Comparison of ENCODE assay signal across 8 cellular contexts in the genomic region with DNA sequence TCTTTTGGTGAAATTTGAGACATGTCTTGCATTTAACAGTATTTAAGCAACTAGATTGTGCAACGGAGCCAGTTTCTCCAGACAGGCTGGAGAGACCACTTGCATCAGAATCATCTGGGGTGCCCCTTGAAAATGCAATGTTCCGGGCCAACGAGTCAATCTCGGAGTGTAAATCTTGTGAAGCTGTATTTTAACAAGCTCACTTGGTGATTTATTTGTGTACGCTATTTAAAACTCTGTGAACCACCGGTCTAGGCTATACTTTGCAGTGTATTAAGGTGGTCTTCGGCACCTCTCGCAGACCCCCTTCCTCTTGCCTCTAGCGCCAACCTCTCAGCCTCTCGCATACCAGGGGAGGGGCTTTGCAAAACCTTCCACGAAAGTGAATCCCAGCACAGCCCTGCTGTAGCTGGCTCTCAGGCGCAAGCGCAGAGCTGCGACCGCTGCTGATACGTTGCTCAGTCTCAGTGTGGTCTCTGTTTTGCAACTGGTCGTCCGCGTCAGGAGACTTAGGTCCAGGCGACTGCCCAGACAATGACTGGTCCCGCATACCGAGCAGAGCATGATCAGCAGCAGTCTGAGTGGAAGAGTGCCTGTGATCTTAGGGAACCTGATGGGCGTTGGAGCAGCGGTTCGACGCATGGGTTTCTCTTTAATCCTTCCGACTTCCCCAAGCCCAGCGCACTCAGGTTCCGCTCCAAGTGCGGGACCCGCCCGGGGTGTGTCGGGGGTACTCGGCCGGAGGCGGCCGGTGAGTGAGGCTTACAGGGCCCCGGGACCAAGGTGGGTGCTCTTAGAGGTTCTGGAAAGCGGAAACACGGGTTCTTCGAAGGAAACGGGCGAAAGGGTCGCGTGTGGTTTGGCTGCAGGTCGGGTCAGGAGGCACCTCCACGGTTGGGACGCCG. TPM values are rescaled to one million over a fixed set of nuclear protein-coding genes. Genes with fewer than 3 reads are reported as not detected.
DNase-seq lines count a peak whose midpoint lies in the region; ATAC-seq and TF ChIP-seq lines count a peak whose summit lies in the region.

A gene (plus strand): TSS at position 467 of the 905 bp plus-strand sequence. CDS start 11,612 bp downstream, outside the sequence.

- POLR2A ChIA-PET in activated naive CD8-positive, alpha-beta T cell treated with anti-CD3 and anti-CD28 coated beads, Interleukin-2, amount 10 ng/mL, durations not matched to agents 7 days and 5 days (lab: Charles Lee) = interaction anchor here (0.6 to 1.4 kb wide), 6 partner anchors 14 to 351 kb away, joined by 3 to 10 read pairs (median 4); a partner anchor contains a TSS

- H3K9me3 ChIP-seq in parathyroid adenoma (ENCODE audit: control insufficient read depth, low read length) (no peaks in the 10 kb centered on the region), tibial nerve (peaks cover 0 to under 1% (median 0%) of the 10 kb centered on the region in 4 donors)

- peak within 1 kb of the TSS; percentile 81 for H3K4me3 ChIP-seq in parathyroid adenoma (ENCODE audit: low read depth, low read length)
- peak within 1 kb of the TSS; percentile 50 to 73 (median 62) for H3K4me3 ChIP-seq in tibial nerve

- H3K27ac ChIP-seq in parathyroid adenoma = peak within 1 kb of the TSS; percentile 55
- H3K27ac ChIP-seq in tibial nerve = peak within 1 kb of the TSS; percentile 14 to 82 (median 76)

- intact Hi-C loops in Right ventricle myocardium superior (cut with DNase I) = no loop called here

- DNase-seq in GDM1 (lab: John Stamatoyannopoulos, UW) (peak; percentile 71), H4 (ENCODE audit: low spot score) (peak; percentile 79), LoVo (ENCODE audit: low spot score) (peak; percentile 84), Right ventricle myocardium superior (peak; percentile 85), tibial nerve (ENCODE audit: low spot score in 2 of 2) (peak; percentile 30 to 34)
- peak; percentile 79 for DNase-seq in activated naive CD8-positive, alpha-beta T cell treated with anti-CD3 and anti-CD28 coated beads, Interleukin-2, amount 10 ng/mL, durations not matched to agents 7 days and 5 days

- H3K4me2 ChIP-seq in parathyroid adenoma (ENCODE audit: low read length) = peak within 1 kb of the TSS; percentile 96

- ATAC-seq in SK-N-SH treated with all-trans-retinoic acid at 6 μM for 48 hours (peak; percentile 98), Right ventricle myocardium superior (ENCODE audit: poor library complexity) (peak; percentile 98)
- ATAC-seq in activated naive CD8-positive, alpha-beta T cell treated with anti-CD3 and anti-CD28 coated beads, Interleukin-2, amount 10 ng/mL, durations not matched to agents 7 days and 5 days (ENCODE audit: low read depth) = peak; percentile 89

- H3K4me1 Mint-ChIP-seq in activated naive CD8-positive, alpha-beta T cell treated with anti-CD3 and anti-CD28 coated beads, Interleukin-2, amount 10 ng/mL, durations not matched to agents 7 days and 5 days = peaks cover 9% of the 10 kb centered on the region

- H3K27me3 ChIP-seq in parathyroid adenoma (ENCODE audit: control insufficient read depth, insufficient read depth, low read length) (no peaks in the 10 kb centered on the region), tibial nerve (no peaks in the 10 kb centered on the region)

- H3K4me1 ChIP-seq in parathyroid adenoma (peaks cover 6% of the 10 kb centered on the region), tibial nerve (peaks cover 0 to 18% (median 4%) of the 10 kb centered on the region in 4 donors)

- peak within 1 kb of the TSS; percentile 90 for H3K4me3 Mint-ChIP-seq in activated naive CD8-positive, alpha-beta T cell treated with anti-CD3 and anti-CD28 coated beads, Interleukin-2, amount 10 ng/mL, durations not matched to agents 7 days and 5 days

- peak within 1 kb of the TSS; percentile 94 for H3K27ac Mint-ChIP-seq in activated naive CD8-positive, alpha-beta T cell treated with anti-CD3 and anti-CD28 coated beads, Interleukin-2, amount 10 ng/mL, durations not matched to agents 7 days and 5 days

- WGBS in tibial nerve, 2 donors = 0 to 1% methylated on average over 13 to 35 of the region's 49 CpGs

- peaks cover 6% of the 10 kb centered on the region for H3K27me3 Mint-ChIP-seq in activated naive CD8-positive, alpha-beta T cell treated with anti-CD3 and anti-CD28 coated beads, Interleukin-2, amount 10 ng/mL, durations not matched to agents 7 days and 5 days

- H3K36me3 Mint-ChIP-seq in activated naive CD8-positive, alpha-beta T cell treated with anti-CD3 and anti-CD28 coated beads, Interleukin-2, amount 10 ng/mL, durations not matched to agents 7 days and 5 days = peaks cover 11% of the 10 kb centered on the region

- peak within 1 kb of the TSS; percentile 49 for H3K9ac ChIP-seq in parathyroid adenoma

- H2AFZ ChIP-seq in parathyroid adenoma = peak within 1 kb of the TSS; percentile 89

- H3K79me2 ChIP-seq in parathyroid adenoma = no peaks in the 10 kb centered on the region

- peak in 1 of 2 donors; percentile 65 for TF ChIP-seq EP300 in tibial nerve (IDR thresholded peaks at IDR 0.05)

- TF ChIP-seq CTCF in parathyroid adenoma (IDR thresholded peaks at IDR 0.05) (no peak), tibial nerve (IDR thresholded peaks at IDR 0.05) (no peak)

- peak in 1 of 2 donors; percentile 5 for TF ChIP-seq POLR2A in tibial nerve (IDR thresholded peaks at IDR 0.05)

- no peaks in the 10 kb centered on the region for H3K36me3 ChIP-seq in parathyroid adenoma (ENCODE audit: control insufficient read depth, insufficient read depth, low read length)
- H3K36me3 ChIP-seq in tibial nerve = peaks cover 0 to 4% (median 0%) of the 10 kb centered on the region in 3 donors

- peaks cover 9% of the 10 kb centered on the region for H3K9me3 Mint-ChIP-seq in activated naive CD8-positive, alpha-beta T cell treated with anti-CD3 and anti-CD28 coated beads, Interleukin-2, amount 10 ng/mL, durations not matched to agents 7 days and 5 days

TF ChIP-seq in SK-N-SH treated with all-trans-retinoic acid at 6 μM for 48 hours, 23 proteins besides CTCF, POLR2A, EP300 and RAD21:
- 0 out of 2 replicates have a peak, but pooled peaks have one; percentile 57 for TF ChIP-seq ZFP3 (CRISPR knock-in tag; IDR thresholded peaks at IDR 0.05)
- peak; percentile 71; the same call in 1 of the 2 replicates for TF ChIP-seq CSDC2 (CRISPR knock-in tag; IDR thresholded peaks at IDR 0.05)
- TF ChIP-seq ZNF8 (CRISPR knock-in tag; IDR thresholded peaks at IDR 0.05) = 0 out of 2 replicates have a peak, but pooled peaks have one; percentile 12
- TF ChIP-seq BACH2 (CRISPR knock-in tag; IDR thresholded peaks at IDR 0.05; ENCODE audit: borderline replicate concordance) = no peak
- peak; percentile 74; the same call in 1 of the 2 replicates for TF ChIP-seq SNAI2 (CRISPR knock-in tag; IDR thresholded peaks at IDR 0.05)
- TF ChIP-seq, protein P1, sequence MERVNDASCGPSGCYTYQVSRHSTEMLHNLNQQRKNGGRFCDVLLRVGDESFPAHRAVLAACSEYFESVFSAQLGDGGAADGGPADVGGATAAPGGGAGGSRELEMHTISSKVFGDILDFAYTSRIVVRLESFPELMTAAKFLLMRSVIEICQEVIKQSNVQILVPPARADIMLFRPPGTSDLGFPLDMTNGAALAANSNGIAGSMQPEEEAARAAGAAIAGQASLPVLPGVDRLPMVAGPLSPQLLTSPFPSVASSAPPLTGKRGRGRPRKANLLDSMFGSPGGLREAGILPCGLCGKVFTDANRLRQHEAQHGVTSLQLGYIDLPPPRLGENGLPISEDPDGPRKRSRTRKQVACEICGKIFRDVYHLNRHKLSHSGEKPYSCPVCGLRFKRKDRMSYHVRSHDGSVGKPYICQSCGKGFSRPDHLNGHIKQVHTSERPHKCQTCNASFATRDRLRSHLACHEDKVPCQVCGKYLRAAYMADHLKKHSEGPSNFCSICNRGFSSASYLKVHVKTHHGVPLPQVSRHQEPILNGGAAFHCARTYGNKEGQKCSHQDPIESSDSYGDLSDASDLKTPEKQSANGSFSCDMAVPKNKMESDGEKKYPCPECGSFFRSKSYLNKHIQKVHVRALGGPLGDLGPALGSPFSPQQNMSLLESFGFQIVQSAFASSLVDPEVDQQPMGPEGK (CRISPR knock-in tag; IDR thresholded peaks at IDR 0.05; ENCODE audit: borderline replicate concordance) = 0 out of 2 replicates have a peak, but pooled peaks have one; percentile 14
- TF ChIP-seq, protein P2, sequence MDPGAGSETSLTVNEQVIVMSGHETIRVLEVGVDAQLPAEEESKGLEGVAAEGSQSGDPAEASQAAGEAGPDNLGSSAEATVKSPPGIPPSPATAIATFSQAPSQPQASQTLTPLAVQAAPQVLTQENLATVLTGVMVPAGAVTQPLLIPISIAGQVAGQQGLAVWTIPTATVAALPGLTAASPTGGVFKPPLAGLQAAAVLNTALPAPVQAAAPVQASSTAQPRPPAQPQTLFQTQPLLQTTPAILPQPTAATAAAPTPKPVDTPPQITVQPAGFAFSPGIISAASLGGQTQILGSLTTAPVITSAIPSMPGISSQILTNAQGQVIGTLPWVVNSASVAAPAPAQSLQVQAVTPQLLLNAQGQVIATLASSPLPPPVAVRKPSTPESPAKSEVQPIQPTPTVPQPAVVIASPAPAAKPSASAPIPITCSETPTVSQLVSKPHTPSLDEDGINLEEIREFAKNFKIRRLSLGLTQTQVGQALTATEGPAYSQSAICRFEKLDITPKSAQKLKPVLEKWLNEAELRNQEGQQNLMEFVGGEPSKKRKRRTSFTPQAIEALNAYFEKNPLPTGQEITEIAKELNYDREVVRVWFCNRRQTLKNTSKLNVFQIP (CRISPR knock-in tag; IDR thresholded peaks at IDR 0.05; ENCODE audit: borderline replicate concordance, low read depth) = 0 out of 2 replicates have a peak, but pooled peaks have one; percentile 78
- no peak for TF ChIP-seq ISL1 (CRISPR knock-in tag; IDR thresholded peaks at IDR 0.05)

RNA-seq across cellular contexts. Expression of the gene that starts here (rescaled TPM):
- total RNA-seq in H4 (2014; rRNA removed; shearing (Covaris generic)) = 0.37 and 0.91 TPM in 2 replicates
- 1 to 10 TPM; 3.9 to 4.2 TPM for total RNA-seq in activated naive CD8-positive, alpha-beta T cell treated with anti-CD3 and anti-CD28 coated beads, Interleukin-2, amount 10 ng/mL, durations not matched to agents 7 days and 5 days
- total RNA-seq in Right ventricle myocardium superior = 0.51 TPM
- 1 to 10 TPM; 2.4 to 3.7 (median 3.3) TPM for total RNA-seq in tibial nerve

Comparison
In these comparisons a context has a peak if more than half of its experiments do, and no peak if none do; other contexts are left out.
1. Peak in every context shown above with its lines: DNase-seq, ATAC-seq, H3K4me3 ChIP-seq and H3K27ac ChIP-seq.
2. Peak in DNase-seq in H4; RNA of the gene not detected or under 1 TPM.
3. Peak in DNase-seq and ATAC-seq in Right ventricle myocardium superior; RNA of the gene not detected or under 1 TPM.
4. DNase-seq: peak in every context shown above with its lines; median percentile 85 in Right ventricle myocardium superior; 84 in LoVo; 79 in H4; 79 in activated naive CD8-positive, alpha-beta T cell treated with anti-CD3 and anti-CD28 coated beads, Interleukin-2, amount 10 ng/mL, durations not matched to agents 7 days and 5 days; 71 in GDM1; 32 in tibial nerve.